1 cellular context compared by ENCODE assay signal in the genomic region with DNA sequence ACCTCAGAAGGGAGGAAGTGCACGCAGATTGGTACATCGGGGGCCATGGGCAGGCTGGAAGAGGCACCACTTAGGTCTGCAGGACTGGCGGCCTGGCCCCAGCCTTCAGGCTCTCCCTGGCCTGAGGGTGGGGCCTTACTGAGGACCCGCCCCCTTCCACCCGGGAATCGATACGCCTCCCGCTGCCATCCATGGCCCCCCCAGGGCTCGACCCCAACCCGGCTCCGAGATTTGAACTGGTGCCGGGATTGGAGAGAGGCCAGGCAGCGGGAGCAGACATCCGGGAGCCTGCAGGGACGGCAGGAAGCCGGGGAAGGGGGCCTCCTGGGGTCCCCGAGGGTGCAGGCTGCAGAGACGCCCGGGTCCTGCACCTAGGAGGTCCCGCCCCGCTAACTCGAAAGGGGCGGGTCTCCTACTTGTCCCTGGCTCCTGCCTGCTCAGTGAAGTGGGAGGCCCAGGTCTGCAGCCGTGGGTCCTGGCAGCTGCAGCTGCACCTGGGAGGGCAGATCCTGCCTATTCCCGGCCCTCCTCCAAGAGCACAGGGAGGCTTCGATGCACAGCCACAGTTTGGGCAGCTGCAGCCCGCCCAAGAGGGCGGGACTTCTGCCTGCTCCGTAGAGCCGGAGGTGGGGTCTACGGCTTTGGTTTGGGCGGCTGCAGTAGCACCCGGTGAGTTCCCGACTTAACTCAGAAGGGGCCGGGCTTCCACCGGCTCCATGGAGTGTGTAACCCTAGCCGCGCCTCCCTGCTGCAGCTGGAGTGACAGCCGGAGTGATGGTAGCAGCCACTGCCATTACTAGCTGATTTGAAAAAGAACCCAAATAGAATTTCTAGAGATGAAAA.
TF ChIP-seq lines count a peak whose summit lies in the region.

No MANE protein-coding gene starts in this region.

TF ChIP-seq in HEK293, 187 proteins besides CTCF, POLR2A, EP300 and RAD21 (continued from another document):
- TF ChIP-seq, protein P1, sequence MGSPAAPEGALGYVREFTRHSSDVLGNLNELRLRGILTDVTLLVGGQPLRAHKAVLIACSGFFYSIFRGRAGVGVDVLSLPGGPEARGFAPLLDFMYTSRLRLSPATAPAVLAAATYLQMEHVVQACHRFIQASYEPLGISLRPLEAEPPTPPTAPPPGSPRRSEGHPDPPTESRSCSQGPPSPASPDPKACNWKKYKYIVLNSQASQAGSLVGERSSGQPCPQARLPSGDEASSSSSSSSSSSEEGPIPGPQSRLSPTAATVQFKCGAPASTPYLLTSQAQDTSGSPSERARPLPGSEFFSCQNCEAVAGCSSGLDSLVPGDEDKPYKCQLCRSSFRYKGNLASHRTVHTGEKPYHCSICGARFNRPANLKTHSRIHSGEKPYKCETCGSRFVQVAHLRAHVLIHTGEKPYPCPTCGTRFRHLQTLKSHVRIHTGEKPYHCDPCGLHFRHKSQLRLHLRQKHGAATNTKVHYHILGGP (tag by site-specific recombination; IDR thresholded peaks at IDR 0.05): no peak
- TF ChIP-seq MYNN (tag by site-specific recombination; IDR thresholded peaks at IDR 0.05; ENCODE audit: borderline replicate concordance) (no peak), ZNF701 (tag by site-specific recombination; IDR thresholded peaks at IDR 0.05) (no peak)
